ENCODE assay signal across 11 cellular contexts in the genomic region with DNA sequence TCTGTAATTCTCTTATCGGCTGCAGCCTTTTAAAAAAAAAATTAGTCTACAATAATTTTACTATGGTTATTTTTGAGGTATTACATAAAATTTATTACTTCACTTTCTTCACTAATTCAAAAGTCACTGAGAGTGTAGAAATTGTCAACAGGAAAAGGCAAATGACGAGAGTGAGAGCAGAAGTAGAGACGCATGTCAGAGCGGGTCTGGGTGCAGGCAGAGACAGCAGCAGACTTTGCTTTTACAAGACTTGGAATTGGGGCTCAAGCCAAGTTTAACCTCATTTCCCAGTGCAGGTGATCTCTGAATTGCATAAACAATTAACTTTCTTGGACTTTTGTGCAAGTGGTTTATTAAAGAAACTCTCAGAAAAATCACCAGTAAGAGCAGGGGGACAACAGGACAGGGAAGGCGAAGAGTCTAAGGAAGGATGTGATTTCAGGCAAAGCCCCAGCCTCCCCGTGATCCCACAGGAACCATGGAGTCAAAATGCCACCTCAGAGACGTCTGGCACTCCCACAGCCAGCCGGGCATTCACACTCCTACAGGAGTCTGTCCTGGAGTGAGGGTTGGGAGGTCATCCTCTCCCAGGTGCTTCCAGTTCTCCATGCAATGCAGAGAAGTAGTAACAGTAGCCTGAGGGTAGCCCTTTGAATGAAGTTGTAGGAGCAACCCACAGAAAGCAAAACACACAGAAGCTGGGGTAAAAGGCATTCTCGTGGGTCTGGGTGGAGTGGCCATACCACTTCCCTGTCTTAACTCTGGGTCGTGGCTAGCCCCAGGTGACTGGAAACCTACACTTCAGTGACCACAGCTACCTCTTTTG.
DNase-seq lines count a peak whose midpoint lies in the region; ATAC-seq and TF ChIP-seq lines count a peak whose summit lies in the region.
"Had no signal": no experiment of that assay in that cellular context is flagged by ENCODE, and none has a peak within 500 bp of the region (broad histone marks: within the 10 kb centered on the region; RNA-seq: fewer than 3 reads in every experiment).

No MANE protein-coding gene starts in this region.

- peak overlapping the region; percentile 91 for H3K27ac Mint-ChIP-seq in activated naive CD8-positive, alpha-beta T cell treated with anti-CD3 and anti-CD28 coated beads for 36 hours

- in situ Hi-C loops in Caki2 (cut with HindIII; ENCODE audit: low pct_unique_long_range_greater_than_20kb, low sequenced_read_pairs), result no loop called here

- intact Hi-C loops in mucosa of descending colon (cut with DNase I, micrococcal nuclease), result no loop called here

- no peak for TF ChIP-seq CTCF in mucosa of descending colon (IDR thresholded peaks at IDR 0.05)

- H3K4me3 ChIP-seq in mucosa of descending colon, result no peak overlapping the region
- H3K4me3 ChIP-seq: right atrium auricular region had no signal

- peaks cover 9% of the 10 kb centered on the region for H3K36me3 Mint-ChIP-seq in activated naive CD8-positive, alpha-beta T cell treated with anti-CD3 and anti-CD28 coated beads for 36 hours

- peaks cover 3% of the 10 kb centered on the region for H3K9me3 Mint-ChIP-seq in activated naive CD8-positive, alpha-beta T cell treated with anti-CD3 and anti-CD28 coated beads for 36 hours

- ATAC-seq in HG02938 (IDR thresholded peaks at IDR 0.05; ENCODE audit: unreplicated experiment), result peak; percentile 60
- peak; percentile 60 for ATAC-seq in mucosa of descending colon
- no peak for ATAC-seq in HG02763 (IDR thresholded peaks at IDR 0.05; ENCODE audit: unreplicated experiment)
- ATAC-seq in GM19463 (IDR thresholded peaks at IDR 0.05; ENCODE audit: unreplicated experiment), result no peak

- peaks cover 34% of the 10 kb centered on the region for H3K4me1 Mint-ChIP-seq in activated naive CD8-positive, alpha-beta T cell treated with anti-CD3 and anti-CD28 coated beads for 36 hours

- no peaks in the 10 kb centered on the region for H3K36me3 ChIP-seq in mucosa of descending colon (ENCODE audit: low read depth)
- H3K36me3 ChIP-seq: right atrium auricular region had no signal

- H3K9me3 ChIP-seq in mucosa of descending colon, result no peaks in the 10 kb centered on the region
- H3K9me3 ChIP-seq: right atrium auricular region had no signal

- DNase-seq in Caki2 (ENCODE audit: low read depth), result peak; percentile 61
- DNase-seq in activated naive CD8-positive, alpha-beta T cell treated with anti-CD3 and anti-CD28 coated beads for 36 hours, result no peak
- DNase-seq in mucosa of descending colon, result no peak
- no peak for DNase-seq in DMS79 treated with DMSO at 0.1 percent for 48 hours (lab: John Stamatoyannopoulos, UW)
- DNase-seq in NCI-H2029 (lab: John Stamatoyannopoulos, UW), result no peak
- DNase-seq: activated effector memory CD4-positive, alpha-beta T cell treated with Interleukin-2 at 50 U/mL for 16 hours; NCI-H446 treated with DMSO at 0.1 percent for 48 hours had no signal

- H3K27me3 Mint-ChIP-seq in activated naive CD8-positive, alpha-beta T cell treated with anti-CD3 and anti-CD28 coated beads for 36 hours, result no peaks in the 10 kb centered on the region

- peak overlapping the region; percentile 65 for H3K4me3 Mint-ChIP-seq in activated naive CD8-positive, alpha-beta T cell treated with anti-CD3 and anti-CD28 coated beads for 36 hours

- H3K4me1 ChIP-seq in mucosa of descending colon (ENCODE audit: low read depth), result no peaks in the 10 kb centered on the region
- H3K4me1 ChIP-seq: right atrium auricular region had no signal

Comparison
In these comparisons a context has a peak if more than half of its experiments do, and no peak if none do; other contexts are left out.
1. ATAC-seq: peak in HG02938 (single experiment) and mucosa of descending colon (single experiment); none in HG02763 (single experiment) and GM19463 (single experiment).